ENCODE assay signal across 15 cellular contexts in genomic region chr14:102185360-102185759, GRCh38. TPM values are rescaled to one million over a fixed set of nuclear protein-coding genes. Genes with fewer than 3 reads are reported as not detected.
A peak's percentile ranks its signal among the peaks of the same experiment; 100 is the strongest.
DNase-seq lines count a peak whose midpoint lies in the region.
"Had no signal": no experiment of that assay in that cellular context is flagged by ENCODE, and none has a peak within 500 bp of the region (broad histone marks: within the 10 kb centered on the region; RNA-seq: fewer than 3 reads in every experiment).

No MANE protein-coding gene starts in this region.

- no peaks in the 10 kb centered on the region for H3K27me3 ChIP-seq in endocrine pancreas (ENCODE audit: control insufficient read depth, insufficient read depth, low read length)
- H3K27me3 ChIP-seq: esophagus muscularis mucosa, uterus had no signal

- intact Hi-C loops in activated CD4-positive, alpha-beta T cell treated with anti-CD3 and anti-CD28 coated beads, Interleukin-2, amount 10 ng/mL, durations not matched to agents 24 days and 14 days (cut with micrococcal nuclease): loop anchor here (2.0 to 10.0 kb wide), 2 partner anchors 15 to 91 kb away; no protein-coding TSS in a partner anchor
- intact Hi-C loops in activated CD4-positive, alpha-beta memory T cell treated with anti-CD3 and anti-CD28 coated beads for 36 hours (cut with micrococcal nuclease): loop anchor here (10.0 kb wide), 1 partner anchor 221 kb away; the partner anchor contains the start of gene DYNC1H1

- in situ Hi-C loops in G401 (cut with HindIII; ENCODE audit: low sequenced_read_pairs): no loop called here

- no peak overlapping the region for H3K4me3 Mint-ChIP-seq in activated CD4-positive, alpha-beta T cell treated with anti-CD3 and anti-CD28 coated beads, Interleukin-2, amount 10 ng/mL, durations not matched to agents 24 days and 14 days
- H3K4me3 Mint-ChIP-seq in activated CD4-positive, alpha-beta memory T cell treated with anti-CD3 and anti-CD28 coated beads for 36 hours: no peak overlapping the region
- H3K4me3 Mint-ChIP-seq: activated CD8-positive, alpha-beta T cell treated with anti-CD3 and anti-CD28 coated beads, Interleukin-2, amount 10 ng/mL, durations not matched to agents 7 days and 5 days; T-helper 17 cell had no signal

- no peak for DNase-seq in activated CD4-positive, alpha-beta T cell treated with anti-CD3 and anti-CD28 coated beads, Interleukin-2, amount 10 ng/mL, durations not matched to agents 24 days and 14 days
- no peak for DNase-seq in activated CD4-positive, alpha-beta T cell treated with anti-CD3 and anti-CD28 coated beads, Interleukin-2, amount 50 U/mL, for 4 hours
- DNase-seq in NCI-H748 (lab: John Stamatoyannopoulos, UW; ENCODE audit: unreplicated experiment): peak; percentile 93
- DNase-seq in substantia nigra (lab: John Stamatoyannopoulos, UW): peak in 1 of 49 donors; percentile 37
- DNase-seq in stimulated activated naive CD4-positive, alpha-beta T cell treated with Interleukin-2 at 50 U/mL for 16 hours (lab: John Stamatoyannopoulos, UW): no peak
- DNase-seq in activated CD4-positive, alpha-beta memory T cell treated with anti-CD3 and anti-CD28 coated beads for 36 hours: no peak
- DNase-seq in G401 (ENCODE audit: low spot score): no peak
- DNase-seq: activated CD8-positive, alpha-beta T cell treated with anti-CD3 and anti-CD28 coated beads, Interleukin-2, amount 10 ng/mL, durations not matched to agents 7 days and 5 days; activated naive CD4-positive, alpha-beta T cell treated with anti-CD3 and anti-CD28 coated beads, Interleukin-2, amount 50 U/mL, for 16 hours; DMS79; NCI-H226; T-helper 17 cell; uterus had no signal

- POLR2A ChIA-PET in activated CD4-positive, alpha-beta memory T cell treated with anti-CD3 and anti-CD28 coated beads for 36 hours (lab: Charles Lee): no interaction called here

- H3K27ac ChIP-seq in substantia nigra (ENCODE audit: low read depth, low read length, poor library complexity, severe bottlenecking): peak overlapping the region; percentile 89
- H3K27ac ChIP-seq: uterus had no signal

- CTCF ChIA-PET in activated CD4-positive, alpha-beta memory T cell treated with anti-CD3 and anti-CD28 coated beads for 36 hours (lab: Charles Lee): no interaction called here

- peak overlapping the region; percentile 92 for H3K27ac Mint-ChIP-seq in activated CD4-positive, alpha-beta T cell treated with anti-CD3 and anti-CD28 coated beads, Interleukin-2, amount 10 ng/mL, durations not matched to agents 24 days and 14 days
- no peak overlapping the region for H3K27ac Mint-ChIP-seq in activated CD4-positive, alpha-beta memory T cell treated with anti-CD3 and anti-CD28 coated beads for 36 hours
- H3K27ac Mint-ChIP-seq: activated CD8-positive, alpha-beta T cell treated with anti-CD3 and anti-CD28 coated beads, Interleukin-2, amount 10 ng/mL, durations not matched to agents 7 days and 5 days; T-helper 17 cell had no signal

- H3K36me3 Mint-ChIP-seq in activated CD4-positive, alpha-beta T cell treated with anti-CD3 and anti-CD28 coated beads, Interleukin-2, amount 10 ng/mL, durations not matched to agents 24 days and 14 days (ENCODE audit: low read depth): no peaks in the 10 kb centered on the region
- H3K36me3 Mint-ChIP-seq in activated CD4-positive, alpha-beta memory T cell treated with anti-CD3 and anti-CD28 coated beads for 36 hours: peaks cover 1% of the 10 kb centered on the region

- H3K9ac ChIP-seq in endocrine pancreas (ENCODE audit: control insufficient read depth, insufficient read depth, low read length): no peak overlapping the region

- H3K9me3 ChIP-seq in endocrine pancreas (ENCODE audit: control insufficient read depth, low read length): no peaks in the 10 kb centered on the region
- H3K9me3 ChIP-seq: esophagus muscularis mucosa, uterus had no signal

- H3K4me3 ChIP-seq in endocrine pancreas (ENCODE audit: control insufficient read depth, insufficient read depth, low read length): peak overlapping the region; percentile 17
- H3K4me3 ChIP-seq: esophagus muscularis mucosa, uterus had no signal

- peaks cover 37% of the 10 kb centered on the region for H3K4me1 Mint-ChIP-seq in activated CD4-positive, alpha-beta T cell treated with anti-CD3 and anti-CD28 coated beads, Interleukin-2, amount 10 ng/mL, durations not matched to agents 24 days and 14 days
- peaks cover 72% of the 10 kb centered on the region for H3K4me1 Mint-ChIP-seq in activated CD4-positive, alpha-beta memory T cell treated with anti-CD3 and anti-CD28 coated beads for 36 hours (ENCODE audit: low read depth)

- peaks cover 44% of the 10 kb centered on the region for H3K4me1 ChIP-seq in endocrine pancreas (ENCODE audit: control insufficient read depth, insufficient read depth, low read length)

- H3K27me3 Mint-ChIP-seq in activated CD4-positive, alpha-beta T cell treated with anti-CD3 and anti-CD28 coated beads, Interleukin-2, amount 10 ng/mL, durations not matched to agents 24 days and 14 days: no peaks in the 10 kb centered on the region
- H3K27me3 Mint-ChIP-seq in activated CD4-positive, alpha-beta memory T cell treated with anti-CD3 and anti-CD28 coated beads for 36 hours: no peaks in the 10 kb centered on the region
- H3K27me3 Mint-ChIP-seq: T-helper 17 cell had no signal

- no peaks in the 10 kb centered on the region for H3K36me3 ChIP-seq in endocrine pancreas (ENCODE audit: control insufficient read depth, insufficient read depth, low read length)
- H3K36me3 ChIP-seq: esophagus muscularis mucosa, uterus had no signal

- H3K9me3 Mint-ChIP-seq in activated CD4-positive, alpha-beta T cell treated with anti-CD3 and anti-CD28 coated beads, Interleukin-2, amount 10 ng/mL, durations not matched to agents 24 days and 14 days: no peaks in the 10 kb centered on the region
- H3K9me3 Mint-ChIP-seq in activated CD4-positive, alpha-beta memory T cell treated with anti-CD3 and anti-CD28 coated beads for 36 hours: no peaks in the 10 kb centered on the region

RNA-seq across cellular contexts. Expression of gene WDR20, which starts 45.7 kb away (rescaled TPM):
- total RNA-seq in activated CD4-positive, alpha-beta T cell treated with anti-CD3 and anti-CD28 coated beads, Interleukin-2, amount 10 ng/mL, durations not matched to agents 24 days and 14 days: 30.4 and 31.0 TPM in 2 replicates
- 10 to 100 TPM; 22.2 to 25.3 TPM for total RNA-seq in activated CD4-positive, alpha-beta memory T cell treated with anti-CD3 and anti-CD28 coated beads for 36 hours
- 24.2 and 35.3 TPM in 2 replicates for total RNA-seq in G401 (2014; rRNA removed; shearing (Covaris generic))
